In the genomic region with DNA sequence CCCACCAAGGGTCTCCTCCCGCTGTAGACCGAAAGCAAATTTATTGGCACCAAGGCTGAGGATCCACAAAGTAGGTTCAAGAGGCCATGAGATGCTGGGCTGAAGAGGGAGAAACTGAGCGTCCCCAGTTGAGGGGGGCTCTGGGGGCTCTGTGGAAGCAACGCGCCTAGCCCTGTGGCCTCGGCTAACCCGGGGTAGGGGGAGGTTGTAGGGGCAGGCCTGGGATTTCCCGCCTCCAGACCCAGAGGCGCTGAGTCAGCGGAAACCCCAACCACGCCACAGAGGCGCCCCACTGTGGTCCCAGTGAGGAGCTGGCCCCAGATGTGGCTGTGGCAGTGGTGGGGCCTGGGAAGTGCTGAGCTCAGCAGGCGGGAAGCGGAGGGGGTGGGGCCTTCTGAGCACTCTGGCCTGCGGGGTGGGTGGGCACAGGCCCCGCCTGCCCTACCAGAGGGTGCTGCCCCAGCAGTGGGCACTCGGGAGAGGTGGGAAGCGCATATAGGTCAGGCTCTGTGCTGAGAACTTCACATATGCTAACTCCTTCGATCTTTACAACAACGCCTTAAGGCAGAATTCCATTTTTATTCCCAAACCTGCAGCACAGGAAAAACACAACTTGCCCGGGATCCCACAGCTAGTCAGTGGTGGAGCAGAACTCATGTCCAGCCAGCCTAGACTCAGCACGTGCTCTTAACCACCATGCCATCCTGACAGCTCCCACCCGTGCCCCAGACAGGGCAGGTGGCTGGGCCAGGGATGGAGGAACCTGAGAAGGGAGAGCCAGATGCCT, we compare ENCODE assay signal across 9 cellular contexts. TPM values are rescaled to one million over a fixed set of nuclear protein-coding genes. Genes with fewer than 3 reads are reported as not detected.
DNase-seq lines count a peak whose midpoint lies in the region; ATAC-seq, FAIRE-seq and TF ChIP-seq lines count a peak whose summit lies in the region.
"Had no signal": no experiment of that assay in that cellular context is flagged by ENCODE, and none has a peak within 500 bp of the region (broad histone marks: within the 10 kb centered on the region; RNA-seq: fewer than 3 reads in every experiment).

No MANE protein-coding gene starts in this region.

- H3K79me1 ChIP-seq in mesenchymal stem cell (replicated peaks; ENCODE audit: low read length, poor library complexity, severe bottlenecking) = no peaks in the 10 kb centered on the region

- TF ChIP-seq POLR2A in A549 (IDR thresholded peaks at IDR 0.05; ENCODE audit: low read length) (no peak), HCT116 (IDR thresholded peaks at IDR 0.05; ENCODE audit: borderline replicate concordance, extremely low read depth, insufficient read depth, insufficient read length) (no peak)

- peak overlapping the region; percentile 79 for H4K91ac ChIP-seq in mesenchymal stem cell (ENCODE audit: low read length)

- no peaks in the 10 kb centered on the region for H4K20me1 ChIP-seq in HCT116 (ENCODE audit: insufficient read depth)

- peak overlapping the region; percentile 63 for H2AK5ac ChIP-seq in mesenchymal stem cell (ENCODE audit: low read length, severe bottlenecking)

- H3K9me3 Mint-ChIP-seq in activated CD4-positive, alpha-beta T cell treated with anti-CD3 and anti-CD28 coated beads for 36 hours (ENCODE audit: low read depth) = no peaks in the 10 kb centered on the region

- no peak overlapping the region for H3K23ac ChIP-seq in mesenchymal stem cell (ENCODE audit: low read length in 2 of 2)

- H4K8ac ChIP-seq in mesenchymal stem cell (ENCODE audit: low read length) = peak overlapping the region; percentile 80

- TF ChIP-seq CTCF in A549 (IDR thresholded peaks at IDR 0.05) (no peak; the same call in 2 of the 3 replicates), HCT116 (IDR thresholded peaks at IDR 0.05 in 2 of 3, conservative IDR thresholded peaks at IDR 0.05 in 1 of 3; ENCODE audit: borderline replicate concordance in 1 of 3, insufficient read depth in 1 of 3, low read depth in 2 of 3, low read length in 2 of 3) (peak; percentile 14 to 56 (median 19); a peak in 2 of 6 replicates), coronary artery (IDR thresholded peaks at IDR 0.05) (no peak)

- CTCF ChIA-PET in A549 (lab: Yijun Ruan, JAX) = interaction anchor here (0.6 to 8.9 kb wide), 13 partner anchors 10 to 84 kb away, joined by 3 to 112 read pairs (median 5); no protein-coding TSS in a partner anchor
- CTCF ChIA-PET in HCT116 (lab: Charles Lee) = interaction anchor here (0.6 to 1.8 kb wide), 5 partner anchors 10 to 157 kb away, joined by 4 to 17 read pairs (median 4); no protein-coding TSS in a partner anchor
- CTCF ChIA-PET in activated CD4-positive, alpha-beta T cell treated with anti-CD3 and anti-CD28 coated beads for 36 hours (lab: Charles Lee) = interaction anchor here (0.5 to 1.6 kb wide), 10 partner anchors 8 to 84 kb away, joined by 3 to 4 read pairs (median 3); no protein-coding TSS in a partner anchor

- H3K9me2 ChIP-seq in HCT116 (ENCODE audit: insufficient read depth) = no peaks in the 10 kb centered on the region

- H3K27ac ChIP-seq in A549 (peak overlapping the region; percentile 56 to 95; a peak in 4 of 6 replicates), HCT116 (ENCODE audit: low read depth, low read length) (no peak overlapping the region), coronary artery (peak overlapping the region; percentile 79 to 97), mesenchymal stem cell (ENCODE audit: low read length, poor library complexity, severe bottlenecking) (no peak overlapping the region)
- H3K27ac ChIP-seq: neutrophil had no signal

- peaks cover 34% of the 10 kb centered on the region for H3K4me1 Mint-ChIP-seq in activated CD4-positive, alpha-beta T cell treated with anti-CD3 and anti-CD28 coated beads for 36 hours

- peak overlapping the region; percentile 91 for H2BK15ac ChIP-seq in mesenchymal stem cell (ENCODE audit: low read depth, poor library complexity, severe bottlenecking)

- H3K9ac ChIP-seq in HCT116 (ENCODE audit: low read length) (no peak overlapping the region), mesenchymal stem cell (ENCODE audit: low read length) (peak overlapping the region; percentile 79)

- H3K36me3 Mint-ChIP-seq in activated CD4-positive, alpha-beta T cell treated with anti-CD3 and anti-CD28 coated beads for 36 hours (ENCODE audit: low read depth) = no peaks in the 10 kb centered on the region

- peak overlapping the region; percentile 74 for H2BK120ac ChIP-seq in mesenchymal stem cell (ENCODE audit: low read depth, low read length)

- no peak overlapping the region for H3K14ac ChIP-seq in mesenchymal stem cell (ENCODE audit: low read length in 2 of 2)

- H3K9me3 ChIP-seq in A549 = no peaks in the 10 kb centered on the region
- no peaks in the 10 kb centered on the region for H3K9me3 ChIP-seq in HCT116 (ENCODE audit: control insufficient read depth in 1 of 2, insufficient read depth in 1 of 2, low read depth in 1 of 2, low read length in 2 of 2)
- no peaks in the 10 kb centered on the region for H3K9me3 ChIP-seq in mesenchymal stem cell (ENCODE audit: control insufficient read depth, low read length)
- H3K9me3 ChIP-seq: neutrophil had no signal

- no peaks in the 10 kb centered on the region for H3K79me2 ChIP-seq in HCT116 (ENCODE audit: insufficient read depth, low read length)

- TF ChIP-seq RAD21 in A549 (conservative IDR thresholded peaks at IDR 0.05 in 1 of 2, IDR thresholded peaks at IDR 0.05 in 1 of 2) = peak; percentile 62 to 64
- peak; percentile 81 for TF ChIP-seq RAD21 in HCT116 (IDR thresholded peaks at IDR 0.05; ENCODE audit: low read depth)

- ATAC-seq in A549 = peak in 1 of 2 experiments; percentile 22; a peak in 3 of 6 replicates
- peak; percentile 72 for ATAC-seq in HCT116
- ATAC-seq in activated CD4-positive, alpha-beta T cell treated with anti-CD3 and anti-CD28 coated beads for 36 hours = peak; percentile 88
- no peak for ATAC-seq in GM21360 (IDR thresholded peaks at IDR 0.05; ENCODE audit: unreplicated experiment)
- no peak for ATAC-seq in HG02798 (IDR thresholded peaks at IDR 0.05; ENCODE audit: poor library complexity, unreplicated experiment)

- no peak overlapping the region for H3K4me3 Mint-ChIP-seq in activated CD4-positive, alpha-beta T cell treated with anti-CD3 and anti-CD28 coated beads for 36 hours

- H3K4me3 ChIP-seq in A549 (no peak overlapping the region), HCT116 (replicated peaks in 1 of 2; ENCODE audit: low read depth in 1 of 2, low read length in 2 of 2) (no peak overlapping the region), coronary artery (peak overlapping the region; percentile 74), mesenchymal stem cell (ENCODE audit: insufficient read depth in 1 of 2, low read depth in 1 of 2, low read length in 2 of 2) (peak overlapping the region in 1 of 2 experiments; percentile 70)

- no TSS peak for BruUV-seq in HCT116 (replicated peaks; lab: Mats Ljungman, UMichigan)

- FAIRE-seq in A549 (lab: Jason Lieb, UNC) = no peak

- DNase-seq in A549 (ENCODE audit: low read depth in 1 of 2, low spot score in 1 of 2) = peak; percentile 19 to 41
- no peak for DNase-seq in HCT116 (ENCODE audit: low read depth, low spot score)
- DNase-seq in activated CD4-positive, alpha-beta T cell treated with anti-CD3 and anti-CD28 coated beads for 36 hours = peak; percentile 88
- peak; percentile 81 for DNase-seq in coronary artery (ENCODE audit: low spot score)
- DNase-seq in mesenchymal stem cell = peak; percentile 87
- DNase-seq in stimulated activated CD8-positive, alpha-beta memory T cell treated with anti-CD3 and anti-CD28 coated beads, Interleukin-4, amount 100 ng/mL, for 4 hours (ENCODE audit: low read depth in 2 of 2, low spot score in 1 of 2) = peak; percentile 43 to 49

- H3K4me1 ChIP-seq in A549 (peaks cover 55% of the 10 kb centered on the region), HCT116 (ENCODE audit: control insufficient read depth in 1 of 2, insufficient read depth in 2 of 2, low read length in 2 of 2) (peaks cover 20 to 49% of the 10 kb centered on the region in 2 experiments), mesenchymal stem cell (ENCODE audit: control insufficient read depth, insufficient read depth, low read depth, low read length) (peaks cover 72% of the 10 kb centered on the region)

- H2BK5ac ChIP-seq in mesenchymal stem cell (ENCODE audit: low read depth, low read length, poor library complexity, severe bottlenecking) = no peak overlapping the region

- intact Hi-C loops in HCT116 (cut with micrococcal nuclease) = no loop called here
- intact Hi-C loops in activated CD4-positive, alpha-beta T cell treated with anti-CD3 and anti-CD28 coated beads for 36 hours (cut with DNase I, micrococcal nuclease) = loop anchor here (1.0 to 5.0 kb wide), 4 partner anchors 41 to 140 kb away; no protein-coding TSS in a partner anchor

- peak overlapping the region; percentile 38 for H3K27ac Mint-ChIP-seq in activated CD4-positive, alpha-beta T cell treated with anti-CD3 and anti-CD28 coated beads for 36 hours

- H3K4ac ChIP-seq in mesenchymal stem cell (ENCODE audit: low read depth in 1 of 2, low read length in 2 of 2) = peak overlapping the region; percentile 46 to 81

- no peak for TF ChIP-seq EP300 in A549 (IDR thresholded peaks at IDR 0.05)

- RAD21 ChIA-PET in HCT116 (lab: Charles Lee; ENCODE audit: low non-redundant PET in 1 of 2, low total read pairs in 2 of 2, uncharacterized antibody in 2 of 2, unreplicated experiment in 2 of 2) = interaction anchor here (0.7 to 0.8 kb wide), 2 partner anchors 8 to 41 kb away, joined by 3 read pairs; no protein-coding TSS in a partner anchor

- H3K27me3 Mint-ChIP-seq in activated CD4-positive, alpha-beta T cell treated with anti-CD3 and anti-CD28 coated beads for 36 hours = peaks cover 37% of the 10 kb centered on the region

- POLR2A ChIA-PET in A549 (lab: Yijun Ruan, JAX) (no interaction called here), HCT116 (lab: Charles Lee) (no interaction called here)
- POLR2A ChIA-PET in activated CD4-positive, alpha-beta T cell treated with anti-CD3 and anti-CD28 coated beads for 36 hours (lab: Charles Lee) = no interaction called here

- peak overlapping the region; percentile 72 to 86 for H3K18ac ChIP-seq in mesenchymal stem cell (ENCODE audit: low read depth in 1 of 2, low read length in 2 of 2)

- H3K27me3 ChIP-seq in HCT116 (ENCODE audit: insufficient read depth, low read length) = no peaks in the 10 kb centered on the region
- no peaks in the 10 kb centered on the region for H3K27me3 ChIP-seq in mesenchymal stem cell (ENCODE audit: control insufficient read depth in 1 of 2, insufficient read depth in 1 of 2, low read length in 2 of 2)

- peak overlapping the region; percentile 59 to 80 for H2BK12ac ChIP-seq in mesenchymal stem cell (ENCODE audit: low read length in 2 of 2)

- H2AFZ ChIP-seq in HCT116 (ENCODE audit: low read depth, low read length, poor library complexity, severe bottlenecking) (peak overlapping the region; percentile 61), mesenchymal stem cell (ENCODE audit: low read depth, low read length) (no peak overlapping the region)

- H3K4me2 ChIP-seq in A549 = 0 out of 3 replicates have a peak overlapping the region, but pooled peaks have one; percentile 10
- peak overlapping the region; percentile 12; the same call in 1 of the 2 replicates for H3K4me2 ChIP-seq in HCT116 (ENCODE audit: low read length)
- peak overlapping the region; percentile 9 for H3K4me2 ChIP-seq in mesenchymal stem cell (ENCODE audit: low read length, poor library complexity, severe bottlenecking)

- no peaks in the 10 kb centered on the region for H3K36me3 ChIP-seq in HCT116 (ENCODE audit: control insufficient read depth in 1 of 2, insufficient read depth in 2 of 2, low read length in 2 of 2)
- H3K36me3 ChIP-seq in mesenchymal stem cell (ENCODE audit: control insufficient read depth in 1 of 2, insufficient read depth in 2 of 2, low read depth in 1 of 2, low read length in 2 of 2) = peaks cover 0 to 2% of the 10 kb centered on the region in 2 experiments
- H3K36me3 ChIP-seq: neutrophil had no signal

- 84% methylated on average over 13 of the region's 23 CpGs for WGBS in A549 (ENCODE audit: missing lambda C conversion rate)
- WGBS in mesenchymal stem cell = 32% methylated on average over 22 of the region's 23 CpGs

RNA-seq across cellular contexts. Expression of a gene that starts 1.5 kb away (rescaled TPM):
- polyA plus RNA-seq in A549 (2011; rRNA removed) (1.4 and 1.5 TPM in 2 replicates), A549 (2017; fragmentation: RNase III; extraction: RNeasy Plus Mini Kit Qiagen cat#74134 plus additional on column Dnase treatment) (8.1 to 11.1 TPM (median 10.4 TPM) in 3 replicates)
- polyA plus RNA-seq in A549 (2012; cell fraction: cytosol; rRNA removed) = 2.4 and 3.5 TPM in 2 replicates
- polyA plus RNA-seq in A549 (2012; cell fraction: nucleus; rRNA removed) = 15.3 and 19.1 TPM in 2 replicates
- polyA minus RNA-seq in A549 (2011; rRNA and poly(A)+ RNA removed) = 0.95 and 1.4 TPM in 2 replicates
- 2.2 TPM for total RNA-seq in HCT116 (2021; ENCODE audit: unreplicated experiment)
- 1.3 and 1.5 TPM in 2 replicates for polyA plus RNA-seq in HCT116 (2012)
- total RNA-seq in activated CD4-positive, alpha-beta T cell treated with anti-CD3 and anti-CD28 coated beads for 36 hours = under 1 TPM in 1 of 2 experiments, not detected in 1; 0.09 TPM
- 20.9 TPM for polyA plus RNA-seq in mesenchymal stem cell (2013, experiment 1 of 2)
- polyA plus RNA-seq in mesenchymal stem cell (2013, experiment 2 of 2) = 18.3 TPM

RNA-seq across cellular contexts. Expression of a gene that starts 58.9 kb away (rescaled TPM):
- polyA plus RNA-seq in A549 (2011; rRNA removed) (2.3 and 2.7 TPM in 2 replicates), A549 (2017; fragmentation: RNase III; extraction: RNeasy Plus Mini Kit Qiagen cat#74134 plus additional on column Dnase treatment) (6.3 to 7.0 TPM (median 6.6 TPM) in 3 replicates)
- polyA plus RNA-seq in A549 (2012; cell fraction: cytosol; rRNA removed) = 6.5 and 9.5 TPM in 2 replicates
- polyA plus RNA-seq in A549 (2012; cell fraction: nucleus; rRNA removed) = 28.3 and 34.0 TPM in 2 replicates
- polyA minus RNA-seq in A549 (2011; rRNA and poly(A)+ RNA removed) = 2.5 and 3.3 TPM in 2 replicates
- total RNA-seq in HCT116 (2021; ENCODE audit: unreplicated experiment) = 10.1 TPM
- polyA plus RNA-seq in HCT116 (2012) = 6.0 and 7.1 TPM in 2 replicates
- total RNA-seq in activated CD4-positive, alpha-beta T cell treated with anti-CD3 and anti-CD28 coated beads for 36 hours = 1 to 10 TPM; 1.2 TPM
- polyA plus RNA-seq in mesenchymal stem cell (2013, experiment 1 of 2) = 6.1 TPM
- polyA plus RNA-seq in mesenchymal stem cell (2013, experiment 2 of 2) = 5.3 TPM

Comparison
In these comparisons a context has a peak if more than half of its experiments do, and no peak if none do; other contexts are left out.
1. ATAC-seq: peak in HCT116 (single experiment) and activated CD4-positive, alpha-beta T cell treated with anti-CD3 and anti-CD28 coated beads for 36 hours (single experiment); none in GM21360 (single experiment) and HG02798 (single experiment).
2. H3K27ac ChIP-seq: peak in A549 (2 of 2) and coronary artery (2 of 2); none in HCT116 (single experiment) and mesenchymal stem cell (single experiment).
3. CTCF ChIP-seq: peak in HCT116 (3 of 3); none in A549 (single experiment) and coronary artery (single experiment).
4. Peak in every context shown above with its lines, with median percentiles within 50 percentile points of each other: H3K4me2 ChIP-seq.